Comparison of ENCODE assay signal across 25 cellular contexts in genomic region chr1:207985190-207985589, GRCh38.
"Had no signal": no experiment of that assay in that cellular context is flagged by ENCODE, and none has a peak within 500 bp of the region (broad histone marks: within the 10 kb centered on the region; RNA-seq: fewer than 3 reads in every experiment).

No MANE protein-coding gene starts in this region.

- DNase-seq: natural killer cell; occipital lobe; ovary; psoas muscle; right cardiac atrium; right lobe of liver; sigmoid colon; small intestine; stimulated activated CD4-positive, alpha-beta T cell treated with anti-CD3 and anti-CD28 coated beads, Interleukin-15, amount 100 ng/mL, for 24 hours; stimulated activated CD4-positive, alpha-beta T cell treated with anti-CD3 and anti-CD28 coated beads, Interleukin-2, amount 100 ng/mL, for 24 hours; stimulated activated CD4-positive, alpha-beta T cell treated with anti-CD3 and anti-CD28 coated beads, Interleukin-2, amount 100 ng/mL, for 48 hours; stimulated activated CD4-positive, alpha-beta T cell treated with anti-CD3 and anti-CD28 coated beads, Interleukin-4, amount 100 ng/mL, for 24 hours; stimulated activated naive B cell treated with anti-CD40 and anti-IgM and Interleukin-4, amounts not matched to agents 10 μg/mL and 1 μg/mL and 100 μg/mL, for 72 hours; stimulated activated naive CD4-positive, alpha-beta T cell treated with Interleukin-2 at 50 U/mL for 16 hours; stomach; thyroid gland; trophoblast cell had no signal

- FAIRE-seq: small intestine, urothelium cell line had no signal

- H3K79me2 ChIP-seq: parathyroid adenoma had no signal

- H3K4me3 ChIP-seq: neural progenitor cell, ovary, psoas muscle, right lobe of liver, sigmoid colon, stomach, thoracic aorta, thyroid gland, tibial nerve, upper lobe of left lung, vagina had no signal

- ATAC-seq: natural killer cell; psoas muscle; right cardiac atrium; right lobe of liver; stimulated activated effector memory CD8-positive, alpha-beta T cell treated with anti-CD3 and anti-CD28 coated beads, Interleukin-12 subunit alpha, Interleukin-12 subunit beta, amount 100 ng/mL, for 72 hours; stimulated activated naive B cell treated with anti-CD40 and anti-IgM and Interleukin-4, amounts not matched to agents 10 μg/mL and 1 μg/mL and 100 μg/mL, for 72 hours had no signal

- H3K4me2 ChIP-seq: neural progenitor cell had no signal

- H3K9me3 ChIP-seq: ovary, psoas muscle, right lobe of liver, sigmoid colon, stomach, thoracic aorta, thyroid gland, tibial nerve, upper lobe of left lung, vagina had no signal

- H3K9ac ChIP-seq: neural progenitor cell, parathyroid adenoma had no signal

- H3K27me3 ChIP-seq: ovary, right lobe of liver, sigmoid colon, stomach, thyroid gland, tibial nerve, upper lobe of left lung, vagina had no signal

- H2AFZ ChIP-seq: neural progenitor cell, parathyroid adenoma had no signal

- H3K4me1 ChIP-seq: neural progenitor cell, parathyroid adenoma, psoas muscle, right lobe of liver, sigmoid colon, thyroid gland, upper lobe of left lung, vagina had no signal

- H3K36me3 ChIP-seq: neural progenitor cell, ovary, right lobe of liver, sigmoid colon, stomach, thoracic aorta, thyroid gland, tibial nerve, upper lobe of left lung, vagina had no signal

- H3K27ac ChIP-seq: neural progenitor cell, ovary, parathyroid adenoma, psoas muscle, right lobe of liver, sigmoid colon, stomach, thoracic aorta, thyroid gland, tibial nerve, upper lobe of left lung, vagina had no signal
